ENCODE assay signal across 7 cellular contexts in genomic region chr2:167294031-167294774, GRCh38. TPM values are rescaled to one million over a fixed set of nuclear protein-coding genes. Genes with fewer than 3 reads are reported as not detected.
DNase-seq lines count a peak whose midpoint lies in the region; ATAC-seq and TF ChIP-seq lines count a peak whose summit lies in the region.

No MANE protein-coding gene starts in this region.

- no peak overlapping the region for H3K27ac Mint-ChIP-seq in GM23338

- no peak for TF ChIP-seq POLR2A in uterus (IDR thresholded peaks at IDR 0.05)

- H3K4me3 ChIP-seq in GM23338: peak overlapping the region; percentile 69
- H3K4me3 ChIP-seq in RWPE2 (ENCODE audit: severe bottlenecking): peak overlapping the region; percentile 24
- peak overlapping the region; percentile 44 for H3K4me3 ChIP-seq in endocrine pancreas (ENCODE audit: control insufficient read depth, insufficient read depth, low read length)
- H3K4me3 ChIP-seq in mucosa of rectum (ENCODE audit: low read length in 2 of 2): peak overlapping the region; percentile 77 to 79
- peak overlapping the region; percentile 51 to 74 for H3K4me3 ChIP-seq in uterus

- no peaks in the 10 kb centered on the region for H3K9me2 ChIP-seq in GM23338 (ENCODE audit: insufficient read depth)

- H3K27ac ChIP-seq in GM23338 (ENCODE audit: low read depth) (no peak overlapping the region), RWPE2 (ENCODE audit: poor library complexity, severe bottlenecking) (no peak overlapping the region), mucosa of rectum (ENCODE audit: low read depth in 2 of 2, low read length in 2 of 2) (no peak overlapping the region), uterus (no peak overlapping the region)

- no peaks in the 10 kb centered on the region for H3K36me3 ChIP-seq in GM23338 (ENCODE audit: insufficient read depth)
- H3K36me3 ChIP-seq in RWPE2 (ENCODE audit: low read depth): no peaks in the 10 kb centered on the region
- no peaks in the 10 kb centered on the region for H3K36me3 ChIP-seq in endocrine pancreas (ENCODE audit: control insufficient read depth, insufficient read depth, low read length)
- H3K36me3 ChIP-seq in mucosa of rectum (ENCODE audit: control insufficient read depth in 2 of 2, insufficient read depth in 2 of 2, low read length in 2 of 2): no peaks in the 10 kb centered on the region
- H3K36me3 ChIP-seq in uterus: no peaks in the 10 kb centered on the region

- no peaks in the 10 kb centered on the region; the same call in 2 of the 3 replicates for H3K36me3 Mint-ChIP-seq in GM23338 (ENCODE audit: low read depth)

- peaks cover 2% of the 10 kb centered on the region; the same call in 1 of the 3 replicates for H3K9me3 Mint-ChIP-seq in GM23338

- no peaks in the 10 kb centered on the region; the same call in 1 of the 2 replicates for H3F3A ChIP-seq in GM23338 (replicated peaks; ENCODE audit: low read depth)

- no peaks in the 10 kb centered on the region; the same call in 1 of the 2 replicates for H4K20me1 ChIP-seq in GM23338 (replicated peaks; ENCODE audit: insufficient read depth)

- no peaks in the 10 kb centered on the region for H3K9me3 ChIP-seq in RWPE2 (ENCODE audit: severe bottlenecking)
- H3K9me3 ChIP-seq in endocrine pancreas (ENCODE audit: control insufficient read depth, low read length): no peaks in the 10 kb centered on the region
- H3K9me3 ChIP-seq in mucosa of rectum (ENCODE audit: control insufficient read depth in 2 of 2, low read length in 2 of 2): no peaks in the 10 kb centered on the region
- H3K9me3 ChIP-seq in uterus: no peaks in the 10 kb centered on the region

- H3K4me1 ChIP-seq in GM23338 (ENCODE audit: insufficient read depth): peaks cover 48% of the 10 kb centered on the region
- H3K4me1 ChIP-seq in RWPE2 (ENCODE audit: insufficient read depth, poor library complexity, severe bottlenecking): peaks cover 3% of the 10 kb centered on the region
- H3K4me1 ChIP-seq in endocrine pancreas (ENCODE audit: control insufficient read depth, insufficient read depth, low read length): no peaks in the 10 kb centered on the region
- peaks cover 4 to 8% of the 10 kb centered on the region in 2 donors for H3K4me1 ChIP-seq in mucosa of rectum (ENCODE audit: control insufficient read depth in 2 of 2, insufficient read depth in 2 of 2, low read length in 2 of 2)
- peaks cover 0 to 8% of the 10 kb centered on the region in 2 donors for H3K4me1 ChIP-seq in uterus

- peaks cover 50% of the 10 kb centered on the region for H3K4me1 Mint-ChIP-seq in GM23338

- H3K4me2 ChIP-seq in GM23338: peak overlapping the region; percentile 82

- H3K9ac ChIP-seq in endocrine pancreas (ENCODE audit: control insufficient read depth, insufficient read depth, low read length) (no peak overlapping the region), mucosa of rectum (ENCODE audit: low read depth in 1 of 2, low read length in 2 of 2) (no peak overlapping the region)

- no peak overlapping the region for H2AFZ ChIP-seq in GM23338

- peak in 1 of 2 experiments; percentile 22; a peak in 1 of 4 replicates for TF ChIP-seq CTCF in GM23338 (conservative IDR thresholded peaks at IDR 0.05; ENCODE audit: low read depth in 2 of 2)
- TF ChIP-seq CTCF in RWPE2 (IDR thresholded peaks at IDR 0.05; ENCODE audit: poor library complexity, severe bottlenecking): no peak
- TF ChIP-seq CTCF in uterus (IDR thresholded peaks at IDR 0.05): no peak

- intact Hi-C loops in uterus (cut with DNase I; ENCODE audit: low total_unique reads): no loop called here

- H3K4me3 Mint-ChIP-seq in GM23338: peak overlapping the region; percentile 94

- H3K79me2 ChIP-seq in GM23338 (replicated peaks; ENCODE audit: insufficient read depth): peaks cover 58% of the 10 kb centered on the region

- ATAC-seq in GM23338 (peak; percentile 55), RWPE2 (ENCODE audit: low read depth) (peak; percentile 11; the same call in 2 of the 3 replicates)

- peaks cover 16% of the 10 kb centered on the region; the same call in 1 of the 2 replicates for H3K27me3 ChIP-seq in GM23338 (ENCODE audit: insufficient read depth)
- peaks cover 66% of the 10 kb centered on the region for H3K27me3 ChIP-seq in RWPE2 (ENCODE audit: insufficient read depth, poor library complexity, severe bottlenecking)
- peaks cover 7% of the 10 kb centered on the region for H3K27me3 ChIP-seq in endocrine pancreas (ENCODE audit: control insufficient read depth, insufficient read depth, low read length)
- H3K27me3 ChIP-seq in mucosa of rectum (ENCODE audit: control insufficient read depth in 2 of 2, insufficient read depth in 2 of 2, low read length in 2 of 2): peaks cover 6 to 9% of the 10 kb centered on the region in 2 donors
- H3K27me3 ChIP-seq in uterus: peaks cover 0 to 20% of the 10 kb centered on the region in 2 donors

- DNase-seq in GM23338 (ENCODE audit: low spot score) (peak; percentile 73), RWPE2 (ENCODE audit: low spot score) (no peak), uterus (no peak), AG08395 (ENCODE audit: low spot score) (no peak), SKM-1 treated with dmso at 0.1 percent for 144 hours (lab: John Stamatoyannopoulos, UW; ENCODE audit: unreplicated experiment) (no peak)

- peaks cover 4% of the 10 kb centered on the region for H3K27me3 Mint-ChIP-seq in GM23338 (ENCODE audit: insufficient read depth, low read depth, poor library complexity)

TF ChIP-seq in GM23338, 12 proteins besides CTCF, POLR2A, EP300 and RAD21 (continues in another document):
- TF ChIP-seq NANOG (IDR thresholded peaks at IDR 0.05; ENCODE audit: borderline replicate concordance) (no peak), ZNF331 (CRISPR knock-in tag; IDR thresholded peaks at IDR 0.05; ENCODE audit: low read depth) (no peak), EZH2phosphoT487 (IDR thresholded peaks at IDR 0.05; ENCODE audit: unreplicated experiment) (no peak), POLR2AphosphoS5 (IDR thresholded peaks at IDR 0.05; ENCODE audit: low read depth) (no peak), EZH2 (IDR thresholded peaks at IDR 0.05; ENCODE audit: low read depth, unreplicated experiment) (no peak), JUNB (IDR thresholded peaks at IDR 0.05; ENCODE audit: unreplicated experiment) (no peak), ETS1 (IDR thresholded peaks at IDR 0.05) (no peak)
- TF ChIP-seq, protein P1, sequence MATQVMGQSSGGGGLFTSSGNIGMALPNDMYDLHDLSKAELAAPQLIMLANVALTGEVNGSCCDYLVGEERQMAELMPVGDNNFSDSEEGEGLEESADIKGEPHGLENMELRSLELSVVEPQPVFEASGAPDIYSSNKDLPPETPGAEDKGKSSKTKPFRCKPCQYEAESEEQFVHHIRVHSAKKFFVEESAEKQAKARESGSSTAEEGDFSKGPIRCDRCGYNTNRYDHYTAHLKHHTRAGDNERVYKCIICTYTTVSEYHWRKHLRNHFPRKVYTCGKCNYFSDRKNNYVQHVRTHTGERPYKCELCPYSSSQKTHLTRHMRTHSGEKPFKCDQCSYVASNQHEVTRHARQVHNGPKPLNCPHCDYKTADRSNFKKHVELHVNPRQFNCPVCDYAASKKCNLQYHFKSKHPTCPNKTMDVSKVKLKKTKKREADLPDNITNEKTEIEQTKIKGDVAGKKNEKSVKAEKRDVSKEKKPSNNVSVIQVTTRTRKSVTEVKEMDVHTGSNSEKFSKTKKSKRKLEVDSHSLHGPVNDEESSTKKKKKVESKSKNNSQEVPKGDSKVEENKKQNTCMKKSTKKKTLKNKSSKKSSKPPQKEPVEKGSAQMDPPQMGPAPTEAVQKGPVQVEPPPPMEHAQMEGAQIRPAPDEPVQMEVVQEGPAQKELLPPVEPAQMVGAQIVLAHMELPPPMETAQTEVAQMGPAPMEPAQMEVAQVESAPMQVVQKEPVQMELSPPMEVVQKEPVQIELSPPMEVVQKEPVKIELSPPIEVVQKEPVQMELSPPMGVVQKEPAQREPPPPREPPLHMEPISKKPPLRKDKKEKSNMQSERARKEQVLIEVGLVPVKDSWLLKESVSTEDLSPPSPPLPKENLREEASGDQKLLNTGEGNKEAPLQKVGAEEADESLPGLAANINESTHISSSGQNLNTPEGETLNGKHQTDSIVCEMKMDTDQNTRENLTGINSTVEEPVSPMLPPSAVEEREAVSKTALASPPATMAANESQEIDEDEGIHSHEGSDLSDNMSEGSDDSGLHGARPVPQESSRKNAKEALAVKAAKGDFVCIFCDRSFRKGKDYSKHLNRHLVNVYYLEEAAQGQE (IDR thresholded peaks at IDR 0.05; ENCODE audit: unreplicated experiment): no peak

RNA-seq across cellular contexts. Expression of gene B3GALT1, which starts 1.4 kb away (rescaled TPM):
- total RNA-seq in GM23338 (2014; rRNA removed; shearing (Covaris generic)): 33.9 and 35.5 TPM in 2 replicates
- polyA plus RNA-seq in GM23338 (2016; fragmentation: Nextera tagmentation; extraction: Ambion mirVana): 12.6 and 16.8 TPM in 2 replicates
- 1 to 10 TPM in 1 of 4 donors, under 1 TPM in 2, not detected in 1; 0.18 to 2.1 (median 0.77) TPM for total RNA-seq in uterus

Comparison
In these comparisons a context has a peak if more than half of its experiments do, and no peak if none do; other contexts are left out.
1. H3K4me3 ChIP-seq: peak in every context shown above with its lines; median percentile 78 in mucosa of rectum; 69 in GM23338; 62 in uterus; 44 in endocrine pancreas; 24 in RWPE2.
2. RNA of gene B3GALT1, which starts 1.4 kb away (total RNA-seq): 33.9 to 35.5 TPM in GM23338; 0.18 to 2.1 TPM in uterus; every median in the first group is over 10 times any median in the second.